19 cellular contexts compared by ENCODE assay signal in genomic region chr3:138398791-138399575, GRCh38. TPM values are rescaled to one million over a fixed set of nuclear protein-coding genes. Genes with fewer than 3 reads are reported as not detected.
"Had no signal": no experiment of that assay in that cellular context is flagged by ENCODE, and none has a peak within 500 bp of the region (broad histone marks: within the 10 kb centered on the region; RNA-seq: fewer than 3 reads in every experiment).

No MANE protein-coding gene starts in this region.

- H3K36me3 ChIP-seq: prostate gland, transverse colon had no signal

- H3K9me3 ChIP-seq: breast epithelium, prostate gland, transverse colon had no signal

- H3K27ac ChIP-seq: breast epithelium, prostate gland, transverse colon had no signal

- DNase-seq: activated CD4-positive, alpha-beta T cell treated with anti-CD3 and anti-CD28 coated beads, Interleukin-2, amount 50 U/mL, for 4 hours; activated CD8-positive, alpha-beta memory T cell treated with anti-CD3 and anti-CD28 coated beads, Interleukin-2, amount 10 ng/mL, durations not matched to agents 7 days and 5 days; activated effector memory CD4-positive, alpha-beta T cell treated with anti-CD3 and anti-CD28 coated beads, Interleukin-2, amount 50 U/mL, for 16 hours; activated T-cell treated with anti-CD3 and anti-CD28 coated beads, Interleukin-2, amount 50 U/mL, for 24 hours; effector CD4-positive, alpha-beta T cell; kidney; natural killer cell; stimulated activated CD4-positive, alpha-beta T cell treated with anti-CD3 and anti-CD28 coated beads, Interleukin-12 subunit alpha, Interleukin-12 subunit beta, amount 100 ng/mL, for 4 hours; stimulated activated naive CD4-positive, alpha-beta T cell; substantia nigra; SW 1271; transverse colon had no signal

- H3K27me3 ChIP-seq: breast epithelium, transverse colon had no signal

- H3K4me3 ChIP-seq: breast epithelium, prostate gland, transverse colon had no signal

- FAIRE-seq: colon, frontal cortex, kidney had no signal

- H3K4me1 ChIP-seq: breast epithelium, prostate gland, transverse colon had no signal

- ATAC-seq: activated CD8-positive, alpha-beta memory T cell treated with anti-CD3 and anti-CD28 coated beads, Interleukin-2, amount 10 ng/mL, durations not matched to agents 7 days and 5 days; activated naive CD4-positive, alpha-beta T cell treated with anti-CD3 and anti-CD28 coated beads, Interleukin-2, amount 50 U/mL, for 72 hours; natural killer cell had no signal

RNA-seq across cellular contexts. Expression of gene ESYT3, which starts 35.4 kb away (rescaled TPM):
- total RNA-seq: lung microvascular endothelial cell, natural killer cell had no signal
- polyA plus RNA-seq: fibroblast of lung had no signal

RNA-seq across cellular contexts. Expression of gene MRAS, which starts 50.6 kb away (rescaled TPM):
- total RNA-seq: activated CD8-positive, alpha-beta memory T cell treated with anti-CD3 and anti-CD28 coated beads, Interleukin-2, amount 10 ng/mL, durations not matched to agents 7 days and 5 days had no signal
